In genomic region chr5:79924936-79925893, GRCh38 we compare ENCODE assay signal across 11 cellular contexts.
DNase-seq lines count a peak whose midpoint lies in the region; ATAC-seq and TF ChIP-seq lines count a peak whose summit lies in the region.
"Had no signal": no experiment of that assay in that cellular context is flagged by ENCODE, and none has a peak within 500 bp of the region (broad histone marks: within the 10 kb centered on the region; RNA-seq: fewer than 3 reads in every experiment).

No MANE protein-coding gene starts in this region.

- no peak for TF ChIP-seq POLR2A in breast epithelium (IDR thresholded peaks at IDR 0.05)

- H3K9ac ChIP-seq in endodermal cell (ENCODE audit: extremely low read depth, low read length, poor library complexity, severe bottlenecking): no peak overlapping the region

- H3K27me3 ChIP-seq in breast epithelium: no peaks in the 10 kb centered on the region
- H3K27me3 ChIP-seq in endodermal cell (ENCODE audit: control insufficient read depth, insufficient read depth, low read length, poor library complexity, severe bottlenecking): peaks cover 9% of the 10 kb centered on the region
- no peaks in the 10 kb centered on the region for H3K27me3 ChIP-seq in psoas muscle (ENCODE audit: insufficient read depth in 3 of 3, low read length in 2 of 3)

- no peak overlapping the region for H3K27ac ChIP-seq in breast epithelium
- no peak overlapping the region for H3K27ac ChIP-seq in endodermal cell (ENCODE audit: low read depth, low read length)
- H3K27ac ChIP-seq in psoas muscle: no peak overlapping the region
- H3K27ac ChIP-seq: thoracic aorta had no signal

- H3K9me3 Mint-ChIP-seq in MCF 10A (ENCODE audit: unreplicated experiment): no peaks in the 10 kb centered on the region
- no peaks in the 10 kb centered on the region for H3K9me3 Mint-ChIP-seq in endodermal cell
- no peaks in the 10 kb centered on the region for H3K9me3 Mint-ChIP-seq in stimulated activated effector memory CD8-positive, alpha-beta T cell treated with anti-CD3 and anti-CD28 coated beads, Interleukin-12 subunit alpha, Interleukin-12 subunit beta, amount 100 ng/mL, for 72 hours

- H3K36me3 ChIP-seq in breast epithelium: no peaks in the 10 kb centered on the region
- no peaks in the 10 kb centered on the region for H3K36me3 ChIP-seq in endodermal cell (ENCODE audit: control insufficient read depth, insufficient read depth, low read length)
- H3K36me3 ChIP-seq in psoas muscle (ENCODE audit: insufficient read depth in 1 of 2, low read depth in 1 of 2): no peaks in the 10 kb centered on the region
- H3K36me3 ChIP-seq: thoracic aorta had no signal

- CTCF ChIA-PET in MCF 10A (lab: Yijun Ruan, JAX): interaction anchor here (0.6 to 1.6 kb wide), 6 partner anchors 10 to 163 kb away, joined by 3 to 14 read pairs (median 4); no protein-coding TSS in a partner anchor

- H3K27ac Mint-ChIP-seq in MCF 10A (ENCODE audit: low read depth, unreplicated experiment) (no peak overlapping the region), endodermal cell (no peak overlapping the region)
- no peak overlapping the region for H3K27ac Mint-ChIP-seq in stimulated activated effector memory CD8-positive, alpha-beta T cell treated with anti-CD3 and anti-CD28 coated beads, Interleukin-12 subunit alpha, Interleukin-12 subunit beta, amount 100 ng/mL, for 72 hours

- DNase-seq in MCF 10A (ENCODE audit: unreplicated experiment) (peak; percentile 11), breast epithelium (ENCODE audit: low spot score in 2 of 2) (no peak), RPMI7951 (ENCODE audit: low read depth) (peak; percentile 38), endodermal cell (peak; percentile 69), NCI-H748 (lab: John Stamatoyannopoulos, UW; ENCODE audit: unreplicated experiment) (no peak), psoas muscle (no peak)
- DNase-seq in stimulated activated effector memory CD8-positive, alpha-beta T cell treated with anti-CD3 and anti-CD28 coated beads, Interleukin-12 subunit alpha, Interleukin-12 subunit beta, amount 100 ng/mL, for 72 hours (ENCODE audit: low spot score in 2 of 2): no peak
- DNase-seq: NCI-H1417, retina had no signal

- WGBS in endodermal cell (ENCODE audit: insufficient coverage in 1 of 2, insufficient read length in 1 of 2), 2 experiments: 83 to 84% methylated on average over 4 to 8 of the region's 9 CpGs
- 72 to 79% (median 76%) methylated on average over 9 of the region's 9 CpGs for WGBS in psoas muscle, 3 donors

- no peaks in the 10 kb centered on the region for H3K4me1 ChIP-seq in breast epithelium
- peaks cover 5% of the 10 kb centered on the region for H3K4me1 ChIP-seq in endodermal cell (ENCODE audit: control insufficient read depth, insufficient read depth, low read length)
- no peaks in the 10 kb centered on the region for H3K4me1 ChIP-seq in psoas muscle

- H3K4me3 ChIP-seq in breast epithelium (no peak overlapping the region), endodermal cell (ENCODE audit: low read length) (no peak overlapping the region), psoas muscle (no peak overlapping the region)
- H3K4me3 ChIP-seq: thoracic aorta had no signal

- H3K27me3 Mint-ChIP-seq in MCF 10A (ENCODE audit: insufficient read depth, unreplicated experiment) (peaks cover 17% of the 10 kb centered on the region), endodermal cell (ENCODE audit: insufficient read depth) (peaks cover 8% of the 10 kb centered on the region)

- TF ChIP-seq CTCF in MCF 10A (IDR thresholded peaks at IDR 0.05; ENCODE audit: unreplicated experiment) (no peak), breast epithelium (IDR thresholded peaks at IDR 0.05) (no peak), endodermal cell (conservative IDR thresholded peaks at IDR 0.05) (peak; percentile 72), psoas muscle (IDR thresholded peaks at IDR 0.05) (no peak)

- BruUV-seq in MCF 10A (replicated peaks; lab: Mats Ljungman, UMichigan): no TSS peak

- POLR2A ChIA-PET in MCF 10A (lab: Yijun Ruan, JAX): no interaction called here

- H3K4me3 Mint-ChIP-seq in MCF 10A (ENCODE audit: unreplicated experiment) (no peak overlapping the region), endodermal cell (no peak overlapping the region)
- no peak overlapping the region for H3K4me3 Mint-ChIP-seq in stimulated activated effector memory CD8-positive, alpha-beta T cell treated with anti-CD3 and anti-CD28 coated beads, Interleukin-12 subunit alpha, Interleukin-12 subunit beta, amount 100 ng/mL, for 72 hours

- intact Hi-C loops in MCF 10A (cut with micrococcal nuclease) (loop anchor here (1.0 kb wide), 1 partner anchor 158 kb away; no protein-coding TSS in a partner anchor), breast epithelium (cut with DNase I; ENCODE audit: low total_unique reads) (no loop called here), psoas muscle (cut with DNase I) (no loop called here)

- ATAC-seq in stimulated activated effector memory CD8-positive, alpha-beta T cell treated with anti-CD3 and anti-CD28 coated beads, Interleukin-12 subunit alpha, Interleukin-12 subunit beta, amount 100 ng/mL, for 72 hours: peak; percentile 75
- ATAC-seq in HG03354 (IDR thresholded peaks at IDR 0.05; ENCODE audit: poor library complexity, severe bottlenecking, unreplicated experiment) (no peak), psoas muscle (no peak)

- no peaks in the 10 kb centered on the region for H3K4me1 Mint-ChIP-seq in MCF 10A (ENCODE audit: insufficient read depth, unreplicated experiment)
- H3K4me1 Mint-ChIP-seq in endodermal cell: peaks cover 7% of the 10 kb centered on the region
- no peaks in the 10 kb centered on the region for H3K4me1 Mint-ChIP-seq in stimulated activated effector memory CD8-positive, alpha-beta T cell treated with anti-CD3 and anti-CD28 coated beads, Interleukin-12 subunit alpha, Interleukin-12 subunit beta, amount 100 ng/mL, for 72 hours

- no peaks in the 10 kb centered on the region for H3K9me3 ChIP-seq in breast epithelium
- H3K9me3 ChIP-seq in endodermal cell (ENCODE audit: control insufficient read depth, low read length): no peaks in the 10 kb centered on the region
- H3K9me3 ChIP-seq in psoas muscle: no peaks in the 10 kb centered on the region
- H3K9me3 ChIP-seq: thoracic aorta had no signal

- no peaks in the 10 kb centered on the region for H3K36me3 Mint-ChIP-seq in MCF 10A (ENCODE audit: insufficient read depth, unreplicated experiment)
- H3K36me3 Mint-ChIP-seq in endodermal cell (ENCODE audit: low read depth): no peaks in the 10 kb centered on the region
- H3K36me3 Mint-ChIP-seq in stimulated activated effector memory CD8-positive, alpha-beta T cell treated with anti-CD3 and anti-CD28 coated beads, Interleukin-12 subunit alpha, Interleukin-12 subunit beta, amount 100 ng/mL, for 72 hours: no peaks in the 10 kb centered on the region

Comparison
In these comparisons a context has a peak if more than half of its experiments do, and no peak if none do; other contexts are left out.
1. DNase-seq: peak in MCF 10A (single experiment), RPMI7951 (single experiment) and endodermal cell (single experiment); none in breast epithelium (0 of 2), stimulated activated effector memory CD8-positive, alpha-beta T cell treated with anti-CD3 and anti-CD28 coated beads, Interleukin-12 subunit alpha, Interleukin-12 subunit beta, amount 100 ng/mL, for 72 hours (0 of 2), NCI-H748 (single experiment) and psoas muscle (0 of 2).